Comparison of ENCODE assay signal across 29 cellular contexts in genomic region chr16:52256310-52257078, GRCh38.
DNase-seq lines count a peak whose midpoint lies in the region; ATAC-seq, FAIRE-seq and TF ChIP-seq lines count a peak whose summit lies in the region.
"Had no signal": no experiment of that assay in that cellular context is flagged by ENCODE, and none has a peak within 500 bp of the region (broad histone marks: within the 10 kb centered on the region; RNA-seq: fewer than 3 reads in every experiment).

No MANE protein-coding gene starts in this region.

- TF ChIP-seq CTCF in hepatocyte (IDR thresholded peaks at IDR 0.05; ENCODE audit: poor library complexity), result no peak
- no peak for TF ChIP-seq CTCF in HepG2 (CRISPR knock-in tag; IDR thresholded peaks at IDR 0.05)
- TF ChIP-seq CTCF in PC-3 (conservative IDR thresholded peaks at IDR 0.05; ENCODE audit: low read depth, low read length), result no peak

- H3K4me1 ChIP-seq in hepatocyte (ENCODE audit: insufficient read depth) (no peaks in the 10 kb centered on the region), HepG2 (ENCODE audit: insufficient read depth, low read length) (peaks cover 18% of the 10 kb centered on the region), PC-3 (ENCODE audit: insufficient read depth, low read length) (no peaks in the 10 kb centered on the region)
- H3K4me1 ChIP-seq: BLaER1, SJCRH30 had no signal

- H4K20me1 ChIP-seq in hepatocyte (ENCODE audit: insufficient read depth, poor library complexity, severe bottlenecking), result no peaks in the 10 kb centered on the region
- no peaks in the 10 kb centered on the region for H4K20me1 ChIP-seq in HepG2 (ENCODE audit: insufficient read depth, low read length)
- H4K20me1 ChIP-seq in PC-3 (ENCODE audit: low read length), result no peaks in the 10 kb centered on the region
- H4K20me1 ChIP-seq: BLaER1 had no signal

- BruUV-seq in HepG2 (replicated peaks; lab: Mats Ljungman, UMichigan) (no TSS peak), PC-3 (replicated peaks; lab: Mats Ljungman, UMichigan) (no TSS peak)

- 54% methylated on average over 4 of the region's 4 CpGs for WGBS in hepatocyte (ENCODE audit: low lambda C conversion rate, missing lambda C conversion rate)
- 4% methylated on average over 4 of the region's 4 CpGs for WGBS in HepG2 (ENCODE audit: low lambda C conversion rate)

- H3F3A ChIP-seq in PC-3 (ENCODE audit: low read length, unreplicated experiment), result no peaks in the 10 kb centered on the region

- no peak overlapping the region for H3K4me3 ChIP-seq in hepatocyte
- H3K4me3 ChIP-seq in HepG2 (replicated peaks in 1 of 3; ENCODE audit: insufficient read depth in 1 of 3, low read depth in 2 of 3, low read length in 3 of 3), result peak overlapping the region in 1 of 3 experiments; percentile 5; a peak in 1 of 6 replicates
- H3K4me3 ChIP-seq in PC-3 (ENCODE audit: low read length), result no peak overlapping the region
- H3K4me3 ChIP-seq: BLaER1, HAP-1, K562, PC-9, SJCRH30 had no signal

- FAIRE-seq in HepG2 (lab: Jason Lieb, UNC), result no peak
- no peak for FAIRE-seq in GM19239 (lab: Jason Lieb, UNC)
- FAIRE-seq: A204.1, G401.6, K562 had no signal

- TF ChIP-seq RAD21 in HepG2 (CRISPR knock-in tag; IDR thresholded peaks at IDR 0.05), result no peak

- in situ Hi-C loops in HepG2 (cut with HindIII; ENCODE audit: extremely low pct_ligation_motif_present, low pct_unique_long_range_greater_than_20kb), result no loop called here

- DNase-seq in HT-29 (ENCODE audit: low spot score) (peak; percentile 1), hepatocyte (ENCODE audit: low spot score) (peak; percentile 47), HepG2 (ENCODE audit: low spot score) (no peak), renal cortical epithelial cell (ENCODE audit: low read depth) (peak; percentile 86), GM19239 (ENCODE audit: insufficient read length, low spot score) (no peak), PC-3 (no peak)
- DNase-seq: CD4-positive, CD25-positive, alpha-beta regulatory T cell; GOT3; HFFc6; Kasumi-1; NCI-H1092 treated with DMSO at 0.1 percent for 48 hours; NCI-H146; NCI-H1930; NCI-H2107; NCI-H524; NCI-H774; NK-92 treated with Interleukin-12 subunit alpha and Interleukin-12 subunit beta, amount 100 ng/mL, for 24 hours; PC-9; SJCRH30 had no signal

- ATAC-seq in HepG2, result peak; percentile 73
- no peak for ATAC-seq in HG02610 (IDR thresholded peaks at IDR 0.05; ENCODE audit: unreplicated experiment)
- ATAC-seq in HG02678 (IDR thresholded peaks at IDR 0.05; ENCODE audit: unreplicated experiment), result no peak
- ATAC-seq in PC-3, result no peak
- ATAC-seq: K562, Right ventricle myocardium inferior, SK-N-SH treated with all-trans-retinoic acid at 6 μM for 48 hours had no signal

- no peak for TF ChIP-seq POLR2A in HepG2 (IDR thresholded peaks at IDR 0.05; ENCODE audit: insufficient read depth in 1 of 2, low read depth in 2 of 2, low read length in 2 of 2)

- TF ChIP-seq EP300 in HepG2 (IDR thresholded peaks at IDR 0.05; ENCODE audit: low read depth in 2 of 2, low read length in 2 of 2) (no peak), HepG2 (CRISPR knock-in tag; IDR thresholded peaks at IDR 0.05; ENCODE audit: borderline replicate concordance) (no peak)

- CTCF ChIA-PET in HepG2 (lab: Yijun Ruan, JAX; ENCODE audit: low intra/inter-chr PET ratio, low total read pairs) (no interaction called here), PC-3 (lab: Charles Lee) (no interaction called here)

- H3K27ac ChIP-seq in hepatocyte (peak overlapping the region; percentile 78), HepG2 (ENCODE audit: extremely low read length, insufficient read depth, low read length) (no peak overlapping the region), PC-3 (ENCODE audit: low read length) (no peak overlapping the region)
- H3K27ac ChIP-seq: BLaER1, HL-60, PC-9, SJCRH30 had no signal

- no peaks in the 10 kb centered on the region for H3K9me3 ChIP-seq in hepatocyte (ENCODE audit: low read depth)
- no peaks in the 10 kb centered on the region for H3K9me3 ChIP-seq in HepG2 (ENCODE audit: low read length)
- no peaks in the 10 kb centered on the region for H3K9me3 ChIP-seq in PC-3 (ENCODE audit: low read length)
- H3K9me3 ChIP-seq: BLaER1, HAP-1, SJCRH30 had no signal

- POLR2A ChIA-PET in HepG2 (lab: Yijun Ruan, JAX) (interaction anchor here (1.4 kb wide), 1 partner anchor 152 kb away, joined by 3 read pairs; no protein-coding TSS in a partner anchor), PC-3 (lab: Charles Lee; ENCODE audit: unreplicated experiment) (no interaction called here)

- intact Hi-C loops in HepG2 (cut with micrococcal nuclease; ENCODE audit: unreplicated experiment), result no loop called here
- intact Hi-C loops in PC-3 (cut with micrococcal nuclease), result no loop called here

- no peaks in the 10 kb centered on the region for H3K9me2 ChIP-seq in hepatocyte (replicated peaks; ENCODE audit: insufficient read depth)
- no peaks in the 10 kb centered on the region for H3K9me2 ChIP-seq in PC-3 (replicated peaks; ENCODE audit: low read length)

- H3K27me3 ChIP-seq in hepatocyte (no peaks in the 10 kb centered on the region), HepG2 (ENCODE audit: control insufficient read depth in 1 of 2, insufficient read depth in 2 of 2, low read length in 2 of 2) (no peaks in the 10 kb centered on the region), PC-3 (ENCODE audit: low read length) (no peaks in the 10 kb centered on the region)
- H3K27me3 ChIP-seq: BLaER1, SJCRH30 had no signal

- H3K79me2 ChIP-seq in hepatocyte, result no peaks in the 10 kb centered on the region
- no peaks in the 10 kb centered on the region for H3K79me2 ChIP-seq in HepG2 (ENCODE audit: insufficient read depth, low read length)
- no peaks in the 10 kb centered on the region for H3K79me2 ChIP-seq in PC-3 (ENCODE audit: low read length)

- H3K36me3 ChIP-seq in hepatocyte (replicated peaks; ENCODE audit: insufficient read depth, low read depth), result no peaks in the 10 kb centered on the region
- H3K36me3 ChIP-seq in HepG2 (replicated peaks in 1 of 2; ENCODE audit: control insufficient read depth in 1 of 2, insufficient read depth in 2 of 2, low read length in 2 of 2), result no peaks in the 10 kb centered on the region
- H3K36me3 ChIP-seq in PC-3 (ENCODE audit: low read depth, low read length), result no peaks in the 10 kb centered on the region
- H3K36me3 ChIP-seq: BLaER1, HAP-1, SJCRH30 had no signal

- H2AFZ ChIP-seq in hepatocyte (no peak overlapping the region), HepG2 (ENCODE audit: low read length) (peak overlapping the region; percentile 55), PC-3 (ENCODE audit: low read length) (no peak overlapping the region)
- H2AFZ ChIP-seq: PC-9 had no signal

- peak overlapping the region; percentile 60 for H3K4me2 ChIP-seq in hepatocyte
- H3K4me2 ChIP-seq in HepG2 (ENCODE audit: low read depth, low read length), result peak overlapping the region; percentile 48
- no peak overlapping the region for H3K4me2 ChIP-seq in PC-3 (ENCODE audit: low read length)
- H3K4me2 ChIP-seq: BLaER1, PC-9 had no signal

- H3K9ac ChIP-seq in HepG2 (ENCODE audit: insufficient read depth, low read depth, low read length) (no peak overlapping the region), PC-3 (ENCODE audit: low read length) (no peak overlapping the region)
- H3K9ac ChIP-seq: BLaER1 had no signal

TF ChIP-seq in HepG2, 621 proteins besides CTCF, POLR2A, EP300 and RAD21:
- no peak for TF ChIP-seq SNRNP70 (IDR thresholded peaks at IDR 0.05; ENCODE audit: low read depth, low read length)
- TF ChIP-seq PCBP2 (optimal IDR thresholded peaks at IDR 0.05; ENCODE audit: low read depth, low read length, poor library complexity, severe bottlenecking), result no peak
- TF ChIP-seq NFE2L2 (IDR thresholded peaks at IDR 0.05; ENCODE audit: low read length), result no peak
- TF ChIP-seq TBP (CRISPR knock-in tag; IDR thresholded peaks at IDR 0.05), result no peak
- TF ChIP-seq ZNF414 (CRISPR knock-in tag; IDR thresholded peaks at IDR 0.05), result peak; percentile 45; the same call in 1 of the 2 replicates
- TF ChIP-seq NR2F6 (IDR thresholded peaks at IDR 0.05), result no peak
- no peak for TF ChIP-seq NR2F6 (CRISPR knock-in tag; IDR thresholded peaks at IDR 0.05)
- no peak for TF ChIP-seq LCORL (IDR thresholded peaks at IDR 0.05)
- 0 out of 2 replicates have a peak, but pooled peaks have one; percentile 34 for TF ChIP-seq LCORL (CRISPR knock-in tag; IDR thresholded peaks at IDR 0.05)
- no peak for TF ChIP-seq ZNF33A (CRISPR knock-in tag; IDR thresholded peaks at IDR 0.05; ENCODE audit: borderline replicate concordance)
- TF ChIP-seq ZSCAN31 (CRISPR knock-in tag; IDR thresholded peaks at IDR 0.05; ENCODE audit: low read depth), result no peak
- TF ChIP-seq TFAP4 (IDR thresholded peaks at IDR 0.05; ENCODE audit: borderline replicate concordance, low read depth), result peak; percentile 23; the same call in 1 of the 2 replicates
- TF ChIP-seq SOX6 (IDR thresholded peaks at IDR 0.05), result no peak
- TF ChIP-seq SOX6 (CRISPR knock-in tag; IDR thresholded peaks at IDR 0.05), result 0 out of 2 replicates have a peak, but pooled peaks have one; percentile 25

Comparison
In these comparisons a context has a peak if more than half of its experiments do, and no peak if none do; other contexts are left out.
1. DNase-seq: peak in HT-29 (single experiment), hepatocyte (single experiment) and renal cortical epithelial cell (single experiment); none in HepG2 (single experiment), GM19239 (single experiment) and PC-3 (single experiment).